In the genomic region with DNA sequence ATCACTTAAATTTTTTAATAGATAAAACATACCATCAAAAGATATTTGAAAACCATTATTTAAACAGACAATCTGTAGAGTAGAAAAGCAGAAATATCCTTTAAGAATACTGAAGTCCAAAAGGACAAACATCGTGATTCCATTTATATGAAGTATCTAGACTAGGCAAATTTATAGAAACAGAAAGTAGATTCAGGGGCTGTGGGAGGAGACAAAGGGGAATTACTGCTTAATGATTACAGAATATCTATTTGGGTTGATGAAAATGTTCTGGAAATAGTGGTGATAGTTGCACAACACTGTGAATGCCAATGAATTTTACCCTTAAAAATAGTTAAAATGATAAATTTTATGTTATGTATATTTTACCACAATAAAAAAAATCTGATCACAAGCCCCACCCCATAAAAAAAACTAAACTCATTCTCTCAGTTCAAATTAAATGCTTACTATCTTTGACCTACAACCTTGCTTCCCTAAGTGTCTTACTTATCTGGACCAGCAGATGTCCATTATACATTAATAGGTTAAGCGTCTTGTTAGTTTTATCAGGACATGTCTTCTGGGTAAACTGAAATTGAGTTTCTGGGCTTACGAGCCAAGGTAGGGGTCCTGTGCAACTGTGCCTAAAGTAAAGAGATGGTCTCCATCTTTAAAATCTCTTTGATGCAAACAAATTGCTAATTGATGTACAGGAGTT, we compare ENCODE assay signal across 21 cellular contexts.
"Had no signal": no experiment of that assay in that cellular context is flagged by ENCODE, and none has a peak within 500 bp of the region (broad histone marks: within the 10 kb centered on the region; RNA-seq: fewer than 3 reads in every experiment).

No MANE protein-coding gene starts in this region.

- H3K4me1 Mint-ChIP-seq: activated CD4-positive, alpha-beta memory T cell treated with anti-CD3 and anti-CD28 coated beads, Interleukin-2, amount 10 ng/mL, durations not matched to agents 7 days and 5 days; nephron progenitor cell had no signal

- H3K27ac ChIP-seq: ascending aorta, cardiac muscle cell, heart left ventricle, left lung, psoas muscle, sigmoid colon, testis, VCaP had no signal

- DNase-seq: activated CD4-positive, alpha-beta memory T cell treated with anti-CD3 and anti-CD28 coated beads, Interleukin-2, amount 10 ng/mL, durations not matched to agents 7 days and 5 days; activated CD4-positive, alpha-beta T cell treated with anti-CD3 and anti-CD28 coated beads for 36 hours; activated naive CD8-positive, alpha-beta T cell treated with anti-CD3 and anti-CD28 coated beads, Interleukin-2, amount 10 ng/mL, durations not matched to agents 7 days and 5 days; activated T-cell treated with anti-CD3 and anti-CD28 coated beads, Interleukin-2, amount 50 U/mL, for 72 hours; foreskin melanocyte; heart left ventricle; left lung; mesenchymal stem cell; nephron progenitor cell; psoas muscle; sigmoid colon; stimulated activated CD4-positive, alpha-beta T cell treated with anti-CD3 and anti-CD28 coated beads, Interleukin-2, amount 100 ng/mL, for 48 hours; stimulated activated CD8-positive, alpha-beta memory T cell treated with anti-CD3 and anti-CD28 coated beads, Interleukin-4, amount 100 ng/mL, for 48 hours; stimulated activated naive CD8-positive, alpha-beta T cell treated with anti-CD3 and anti-CD28 coated beads, Interleukin-15, amount 100 ng/mL, for 72 hours; testis had no signal

- H3K4me3 ChIP-seq: ascending aorta, cardiac muscle cell, heart left ventricle, left lung, psoas muscle, sigmoid colon, testis had no signal

- H3K27ac Mint-ChIP-seq: activated CD4-positive, alpha-beta memory T cell treated with anti-CD3 and anti-CD28 coated beads, Interleukin-2, amount 10 ng/mL, durations not matched to agents 7 days and 5 days; activated CD4-positive, alpha-beta T cell treated with anti-CD3 and anti-CD28 coated beads for 36 hours; activated naive CD8-positive, alpha-beta T cell treated with anti-CD3 and anti-CD28 coated beads, Interleukin-2, amount 10 ng/mL, durations not matched to agents 7 days and 5 days; activated T-cell treated with anti-CD3 and anti-CD28 coated beads, Interleukin-2, amount 50 U/mL, for 72 hours; nephron progenitor cell; stimulated activated naive CD8-positive, alpha-beta T cell treated with anti-CD3 and anti-CD28 coated beads, Interleukin-15, amount 100 ng/mL, for 72 hours; T-helper 2 cell treated with Interferon-gamma antibody and Interleukin-4, amounts not matched to agents 5 μg/mL and 100 μg/mL, for 36 hours had no signal

- H3K36me3 ChIP-seq: ascending aorta, cardiac muscle cell, heart left ventricle, left lung, sigmoid colon had no signal

- H3K4me1 ChIP-seq: psoas muscle had no signal

- H3K4me3 Mint-ChIP-seq: activated CD4-positive, alpha-beta memory T cell treated with anti-CD3 and anti-CD28 coated beads, Interleukin-2, amount 10 ng/mL, durations not matched to agents 7 days and 5 days; activated CD4-positive, alpha-beta T cell treated with anti-CD3 and anti-CD28 coated beads for 36 hours; activated naive CD8-positive, alpha-beta T cell treated with anti-CD3 and anti-CD28 coated beads, Interleukin-2, amount 10 ng/mL, durations not matched to agents 7 days and 5 days; activated T-cell treated with anti-CD3 and anti-CD28 coated beads, Interleukin-2, amount 50 U/mL, for 72 hours; nephron progenitor cell; stimulated activated naive CD8-positive, alpha-beta T cell treated with anti-CD3 and anti-CD28 coated beads, Interleukin-15, amount 100 ng/mL, for 72 hours; T-helper 2 cell treated with Interferon-gamma antibody and Interleukin-4, amounts not matched to agents 5 μg/mL and 100 μg/mL, for 36 hours had no signal

- ATAC-seq: activated CD4-positive, alpha-beta T cell treated with anti-CD3 and anti-CD28 coated beads for 36 hours; activated T-cell treated with anti-CD3 and anti-CD28 coated beads, Interleukin-2, amount 50 U/mL, for 72 hours; heart left ventricle; left lung; psoas muscle; stimulated activated naive CD8-positive, alpha-beta T cell treated with anti-CD3 and anti-CD28 coated beads, Interleukin-15, amount 100 ng/mL, for 72 hours had no signal

- H3K27me3 ChIP-seq: ascending aorta, cardiac muscle cell, heart left ventricle, left lung, sigmoid colon, testis had no signal

- H3K27me3 Mint-ChIP-seq: activated CD4-positive, alpha-beta memory T cell treated with anti-CD3 and anti-CD28 coated beads, Interleukin-2, amount 10 ng/mL, durations not matched to agents 7 days and 5 days; activated CD4-positive, alpha-beta T cell treated with anti-CD3 and anti-CD28 coated beads for 36 hours; activated naive CD8-positive, alpha-beta T cell treated with anti-CD3 and anti-CD28 coated beads, Interleukin-2, amount 10 ng/mL, durations not matched to agents 7 days and 5 days; stimulated activated naive CD8-positive, alpha-beta T cell treated with anti-CD3 and anti-CD28 coated beads, Interleukin-15, amount 100 ng/mL, for 72 hours had no signal

- FAIRE-seq: colon, endothelial cell of umbilical vein had no signal

- H3K9me3 ChIP-seq: ascending aorta, heart left ventricle, left lung, psoas muscle, sigmoid colon, testis had no signal

- H3K9me3 Mint-ChIP-seq: activated naive CD8-positive, alpha-beta T cell treated with anti-CD3 and anti-CD28 coated beads, Interleukin-2, amount 10 ng/mL, durations not matched to agents 7 days and 5 days; activated T-cell treated with anti-CD3 and anti-CD28 coated beads, Interleukin-2, amount 50 U/mL, for 72 hours; nephron progenitor cell; T-helper 2 cell treated with Interferon-gamma antibody and Interleukin-4, amounts not matched to agents 5 μg/mL and 100 μg/mL, for 36 hours had no signal
